ENCODE assay signal across 11 cellular contexts in genomic region chr11:32334822-32335221, GRCh38.
A peak's percentile ranks its signal among the peaks of the same experiment; 100 is the strongest.
DNase-seq lines count a peak whose midpoint lies in the region; ATAC-seq and TF ChIP-seq lines count a peak whose summit lies in the region.
"Had no signal": no experiment of that assay in that cellular context is flagged by ENCODE, and none has a peak within 500 bp of the region (broad histone marks: within the 10 kb centered on the region; RNA-seq: fewer than 3 reads in every experiment).

No MANE protein-coding gene starts in this region.

- no peaks in the 10 kb centered on the region for H3K36me3 Mint-ChIP-seq in endothelial cell (ENCODE audit: low read depth, unreplicated experiment)

- TF ChIP-seq CTCF in endothelial cell (IDR thresholded peaks at IDR 0.05; ENCODE audit: unreplicated experiment) (peak; percentile 24), psoas muscle (IDR thresholded peaks at IDR 0.05) (no peak)

- no peaks in the 10 kb centered on the region for H3K4me1 ChIP-seq in psoas muscle
- H3K4me1 ChIP-seq: SJCRH30 had no signal

- H3K4me3 Mint-ChIP-seq in endothelial cell (ENCODE audit: unreplicated experiment) = no peak overlapping the region

- WGBS in psoas muscle, 3 donors = 88 to 91% (median 91%) methylated on average over 8 of the region's 8 CpGs

- DNase-seq in activated CD4-positive, alpha-beta T cell treated with anti-CD3 and anti-CD28 coated beads, Interleukin-2, amount 50 U/mL, for 1 hour = peak; percentile 3
- no peak for DNase-seq in activated CD4-positive, alpha-beta T cell treated with anti-CD3 and anti-CD28 coated beads for 1 hour
- DNase-seq in NCI-H226 = peak; percentile 21
- no peak for DNase-seq in endothelial cell (ENCODE audit: low spot score)
- peak; percentile 27 for DNase-seq in stimulated activated CD4-positive, alpha-beta T cell treated with anti-CD3 and anti-CD28 coated beads, Interleukin-4, amount 100 ng/mL, for 1 hour
- no peak for DNase-seq in anterior cingulate cortex (lab: John Stamatoyannopoulos, UW)
- DNase-seq in Right ventricle myocardium inferior (ENCODE audit: missing footprints) = no peak
- DNase-seq in psoas muscle = no peak
- DNase-seq: aorta had no signal

- ATAC-seq in Right ventricle myocardium inferior (no peak), psoas muscle (no peak)

- H3K27ac ChIP-seq in psoas muscle = no peak overlapping the region
- H3K27ac ChIP-seq: SJCRH30, tibial nerve had no signal

- no peak overlapping the region for H3K4me3 ChIP-seq in psoas muscle
- H3K4me3 ChIP-seq: SJCRH30, tibial nerve had no signal

- intact Hi-C loops in Right ventricle myocardium inferior (cut with DNase I) = no loop called here
- intact Hi-C loops in psoas muscle (cut with DNase I) = no loop called here

- no peaks in the 10 kb centered on the region for H3K36me3 ChIP-seq in psoas muscle (ENCODE audit: insufficient read depth in 1 of 2, low read depth in 1 of 2)
- H3K36me3 ChIP-seq: SJCRH30, tibial nerve had no signal

- peaks cover 0 to 35% (median 6%) of the 10 kb centered on the region in 3 donors for H3K27me3 ChIP-seq in psoas muscle (ENCODE audit: insufficient read depth in 3 of 3, low read length in 2 of 3)
- H3K27me3 ChIP-seq: SJCRH30, tibial nerve had no signal

- no peaks in the 10 kb centered on the region for H3K4me1 Mint-ChIP-seq in endothelial cell (ENCODE audit: unreplicated experiment)

- H3K9me3 Mint-ChIP-seq in endothelial cell (ENCODE audit: unreplicated experiment) = no peaks in the 10 kb centered on the region

- no peak overlapping the region for H3K27ac Mint-ChIP-seq in endothelial cell (ENCODE audit: unreplicated experiment)

- no peaks in the 10 kb centered on the region for H3K9me3 ChIP-seq in psoas muscle
- H3K9me3 ChIP-seq: SJCRH30, tibial nerve had no signal

- peaks cover 7% of the 10 kb centered on the region for H3K27me3 Mint-ChIP-seq in endothelial cell (ENCODE audit: unreplicated experiment)

Comparison
In these comparisons a context has a peak if more than half of its experiments do, and no peak if none do; other contexts are left out.
1. DNase-seq: peak in activated CD4-positive, alpha-beta T cell treated with anti-CD3 and anti-CD28 coated beads, Interleukin-2, amount 50 U/mL, for 1 hour (single experiment), NCI-H226 (single experiment) and stimulated activated CD4-positive, alpha-beta T cell treated with anti-CD3 and anti-CD28 coated beads, Interleukin-4, amount 100 ng/mL, for 1 hour (single experiment); none in activated CD4-positive, alpha-beta T cell treated with anti-CD3 and anti-CD28 coated beads for 1 hour (single experiment), endothelial cell (single experiment), anterior cingulate cortex (0 of 58), Right ventricle myocardium inferior (single experiment) and psoas muscle (0 of 2).